In genomic region chr7:93117327-93117726, GRCh38 we compare ENCODE assay signal across 9 cellular contexts. TPM values are rescaled to one million over a fixed set of nuclear protein-coding genes. Genes with fewer than 3 reads are reported as not detected.
DNase-seq lines count a peak whose midpoint lies in the region; ATAC-seq and TF ChIP-seq lines count a peak whose summit lies in the region.
"Had no signal": no experiment of that assay in that cellular context is flagged by ENCODE, and none has a peak within 500 bp of the region (broad histone marks: within the 10 kb centered on the region; RNA-seq: fewer than 3 reads in every experiment).

No MANE protein-coding gene starts in this region.

- H3K36me3 Mint-ChIP-seq in activated CD4-positive, alpha-beta T cell treated with anti-CD3 and anti-CD28 coated beads, Interleukin-2, amount 10 ng/mL, durations not matched to agents 7 days and 5 days (ENCODE audit: low read depth) = peaks cover 94% of the 10 kb centered on the region
- peaks cover 53% of the 10 kb centered on the region for H3K36me3 Mint-ChIP-seq in T-cell

- H2AFZ ChIP-seq in hepatocyte = peak overlapping the region; percentile 24

- peak overlapping the region; percentile 60 for H3K4me2 ChIP-seq in hepatocyte

- no peaks in the 10 kb centered on the region for H3K79me2 ChIP-seq in hepatocyte

- peak in 2 of 4 experiments; percentile 36 to 48 for ATAC-seq in T-cell (replicated peaks in 1 of 4)

- H3K27ac ChIP-seq in hepatocyte = no peak overlapping the region
- H3K27ac ChIP-seq in tibial artery = peak overlapping the region; percentile 64 to 65

- no peaks in the 10 kb centered on the region for H3K27me3 Mint-ChIP-seq in activated CD4-positive, alpha-beta T cell treated with anti-CD3 and anti-CD28 coated beads, Interleukin-2, amount 10 ng/mL, durations not matched to agents 7 days and 5 days
- H3K27me3 Mint-ChIP-seq in T-cell = no peaks in the 10 kb centered on the region

- no peaks in the 10 kb centered on the region for H3K9me3 ChIP-seq in hepatocyte (ENCODE audit: low read depth)
- peaks cover 0 to 18% (median 0%) of the 10 kb centered on the region in 3 donors for H3K9me3 ChIP-seq in tibial artery
- H3K9me3 ChIP-seq: Caco-2 had no signal

- no peak for DNase-seq in activated CD4-positive, alpha-beta T cell treated with anti-CD3 and anti-CD28 coated beads, Interleukin-2, amount 10 ng/mL, durations not matched to agents 7 days and 5 days
- no peak for DNase-seq in activated CD4-positive, alpha-beta T cell treated with anti-CD3 and anti-CD28 coated beads for 48 hours
- DNase-seq in T-cell (no peak), hepatocyte (ENCODE audit: low spot score) (no peak), tibial artery (no peak), NCI-H2107 (lab: John Stamatoyannopoulos, UW) (no peak), AG20443 (ENCODE audit: low spot score) (no peak)
- no peak for DNase-seq in stimulated activated CD4-positive, alpha-beta T cell treated with anti-CD3 and anti-CD28 coated beads, Interleukin-4, amount 100 ng/mL, for 24 hours
- DNase-seq: Caco-2 had no signal

- peaks cover 35% of the 10 kb centered on the region for H3K9me3 Mint-ChIP-seq in activated CD4-positive, alpha-beta T cell treated with anti-CD3 and anti-CD28 coated beads, Interleukin-2, amount 10 ng/mL, durations not matched to agents 7 days and 5 days
- peaks cover 8 to 21% (median 13%) of the 10 kb centered on the region in 3 donors for H3K9me3 Mint-ChIP-seq in T-cell

- CTCF ChIA-PET in activated CD4-positive, alpha-beta T cell treated with anti-CD3 and anti-CD28 coated beads, Interleukin-2, amount 10 ng/mL, durations not matched to agents 7 days and 5 days (lab: Charles Lee) = interaction anchor here (0.6 to 1.5 kb wide), 4 partner anchors 19 to 540 kb away, joined by 3 to 8 read pairs (median 4); no protein-coding TSS in a partner anchor
- CTCF ChIA-PET in T-cell (lab: Charles Lee) = interaction anchor here (0.5 to 2.2 kb wide), 16 partner anchors 10 to 1541 kb away, joined by 3 to 14 read pairs (median 5); partner anchors contain the start of genes HEPACAM2 (in 1 of the 2), PEX1 (in 1 of the 2), RBM48 (in 1 of the 2) and VPS50 (in 1 of the 2)

- intact Hi-C loops in tibial artery (cut with DNase I; ENCODE audit: low total_unique reads) = no loop called here

- 85% methylated on average over 1 of the region's 1 CpG for WGBS in hepatocyte (ENCODE audit: low lambda C conversion rate, missing lambda C conversion rate)

- no peaks in the 10 kb centered on the region for H3K4me1 ChIP-seq in hepatocyte (ENCODE audit: insufficient read depth)
- H3K4me1 ChIP-seq in tibial artery = peaks cover 0 to 30% (median 9%) of the 10 kb centered on the region in 4 donors
- H3K4me1 ChIP-seq: Caco-2 had no signal

- peaks cover 59% of the 10 kb centered on the region for H3K4me1 Mint-ChIP-seq in activated CD4-positive, alpha-beta T cell treated with anti-CD3 and anti-CD28 coated beads, Interleukin-2, amount 10 ng/mL, durations not matched to agents 7 days and 5 days
- H3K4me1 Mint-ChIP-seq in T-cell = peaks cover 50 to 61% (median 54%) of the 10 kb centered on the region in 3 donors

- POLR2A ChIA-PET in activated CD4-positive, alpha-beta T cell treated with anti-CD3 and anti-CD28 coated beads, Interleukin-2, amount 10 ng/mL, durations not matched to agents 7 days and 5 days (lab: Charles Lee) = interaction anchor here (0.7 to 1.3 kb wide), 3 partner anchors 13 to 48 kb away, joined by 3 to 4 read pairs (median 4); no protein-coding TSS in a partner anchor
- POLR2A ChIA-PET in T-cell (lab: Charles Lee) = interaction anchor here (0.5 to 2.2 kb wide), 12 partner anchors 34 to 1889 kb away, joined by 3 to 13 read pairs (median 3); partner anchors contain the start of genes PEX1 (in 1 of the 2), RBM48 (in 1 of the 2) and VPS50 (in 1 of the 2)

- H3K4me3 ChIP-seq in hepatocyte (peak overlapping the region; percentile 4), tibial artery (peak overlapping the region; percentile 50 to 52)

- peak overlapping the region; percentile 88 for H3K4me3 Mint-ChIP-seq in activated CD4-positive, alpha-beta T cell treated with anti-CD3 and anti-CD28 coated beads, Interleukin-2, amount 10 ng/mL, durations not matched to agents 7 days and 5 days
- peak overlapping the region; percentile 74 to 92 (median 86) for H3K4me3 Mint-ChIP-seq in T-cell

- peak overlapping the region; percentile 93 for H3K27ac Mint-ChIP-seq in activated CD4-positive, alpha-beta T cell treated with anti-CD3 and anti-CD28 coated beads, Interleukin-2, amount 10 ng/mL, durations not matched to agents 7 days and 5 days
- peak overlapping the region; percentile 88 to 97 for H3K27ac Mint-ChIP-seq in T-cell

- H4K20me1 ChIP-seq in hepatocyte (ENCODE audit: insufficient read depth, poor library complexity, severe bottlenecking) = no peaks in the 10 kb centered on the region

- H3K27me3 ChIP-seq in hepatocyte (no peaks in the 10 kb centered on the region), tibial artery (no peaks in the 10 kb centered on the region)

- TF ChIP-seq CTCF in hepatocyte (IDR thresholded peaks at IDR 0.05; ENCODE audit: poor library complexity) = no peak
- TF ChIP-seq CTCF in tibial artery (IDR thresholded peaks at IDR 0.05) = no peak

- no peaks in the 10 kb centered on the region for H3K9me2 ChIP-seq in hepatocyte (replicated peaks; ENCODE audit: insufficient read depth)

- H3K36me3 ChIP-seq in hepatocyte (replicated peaks; ENCODE audit: insufficient read depth, low read depth) (no peaks in the 10 kb centered on the region), tibial artery (peaks cover 4 to 15% (median 9%) of the 10 kb centered on the region in 3 donors)

RNA-seq across cellular contexts. Expression of gene SAMD9, which starts 0.5 kb away (rescaled TPM):
- 10 to 100 TPM; 67.3 to 80.1 TPM for total RNA-seq in activated CD4-positive, alpha-beta T cell treated with anti-CD3 and anti-CD28 coated beads, Interleukin-2, amount 10 ng/mL, durations not matched to agents 7 days and 5 days
- total RNA-seq in T-cell (10 to 100 TPM; 28.2 to 42.2 (median 38.1) TPM), hepatocyte (2.6 and 4.4 TPM in 2 replicates)
- 0.54 and 1.1 TPM in 2 replicates for polyA plus RNA-seq in hepatocyte

RNA-seq across cellular contexts. Expression of gene SAMD9L, which starts 30.9 kb away (rescaled TPM):
- 100 to 1,000 TPM; 145 to 166 TPM for total RNA-seq in activated CD4-positive, alpha-beta T cell treated with anti-CD3 and anti-CD28 coated beads, Interleukin-2, amount 10 ng/mL, durations not matched to agents 7 days and 5 days
- 10 to 100 TPM; 24.7 to 45.5 (median 32.8) TPM for total RNA-seq in T-cell
- 1.5 and 4.5 TPM in 2 replicates for total RNA-seq in hepatocyte
- polyA plus RNA-seq in hepatocyte = 1.5 and 3.4 TPM in 2 replicates
- total RNA-seq: Caco-2 had no signal
